Comparison of ENCODE assay signal across 6 cellular contexts in genomic region chr11:66010036-66010435, GRCh38. TPM values are rescaled to one million over a fixed set of nuclear protein-coding genes. Genes with fewer than 3 reads are reported as not detected.
"Had no signal": no experiment of that assay in that cellular context is flagged by ENCODE, and none has a peak within 500 bp of the region (broad histone marks: within the 10 kb centered on the region; RNA-seq: fewer than 3 reads in every experiment).

No MANE protein-coding gene starts in this region.

RNA-seq across cellular contexts. Expression of gene CST6, which starts 1.8 kb away (rescaled TPM):
- total RNA-seq: H4, H7, K562 had no signal

RNA-seq across cellular contexts. Expression of gene CATSPER1, which starts 16.2 kb away (rescaled TPM):
- total RNA-seq: GM23248, H7 had no signal

RNA-seq across cellular contexts. Expression of gene GAL3ST3, which starts 38.9 kb away (rescaled TPM):
- total RNA-seq: GM23248, H4, HT-29, IMR-90, K562 had no signal
